In genomic region chr21:29221259-29221744, GRCh38 we compare ENCODE assay signal across 21 cellular contexts.
A peak's percentile ranks its signal among the peaks of the same experiment; 100 is the strongest.
DNase-seq lines count a peak whose midpoint lies in the region; ATAC-seq and TF ChIP-seq lines count a peak whose summit lies in the region.
"Had no signal": no experiment of that assay in that cellular context is flagged by ENCODE, and none has a peak within 500 bp of the region (broad histone marks: within the 10 kb centered on the region; RNA-seq: fewer than 3 reads in every experiment).

No MANE protein-coding gene starts in this region.

- H3K9ac ChIP-seq in adipocyte (ENCODE audit: low read length), result no peak overlapping the region
- H3K9ac ChIP-seq: neural progenitor cell had no signal

- H3K4me1 ChIP-seq in heart right ventricle, result peaks cover 0 to 38% (median 0%) of the 10 kb centered on the region in 9 donors
- H3K4me1 ChIP-seq in right cardiac atrium (ENCODE audit: control insufficient read depth, insufficient read depth, low read length), result peaks cover 6% of the 10 kb centered on the region
- H3K4me1 ChIP-seq in adipocyte (ENCODE audit: control insufficient read depth, insufficient read depth, low read length), result peaks cover 7% of the 10 kb centered on the region
- H3K4me1 ChIP-seq in adrenal gland (replicated peaks in 1 of 2), result no peaks in the 10 kb centered on the region
- H3K4me1 ChIP-seq: neural progenitor cell had no signal

- no peaks in the 10 kb centered on the region for H3K27me3 ChIP-seq in heart right ventricle
- no peaks in the 10 kb centered on the region for H3K27me3 ChIP-seq in right cardiac atrium (ENCODE audit: control insufficient read depth, insufficient read depth)
- no peaks in the 10 kb centered on the region for H3K27me3 ChIP-seq in adipocyte (replicated peaks; ENCODE audit: control insufficient read depth, insufficient read depth, low read length)
- H3K27me3 ChIP-seq in adrenal gland, result no peaks in the 10 kb centered on the region
- H3K27me3 ChIP-seq: neural progenitor cell had no signal

- H3K36me3 ChIP-seq in heart right ventricle, result no peaks in the 10 kb centered on the region
- H3K36me3 ChIP-seq in adipocyte (ENCODE audit: control insufficient read depth, insufficient read depth, low read length, severe bottlenecking), result no peaks in the 10 kb centered on the region
- no peaks in the 10 kb centered on the region for H3K36me3 ChIP-seq in adrenal gland (replicated peaks in 1 of 2)
- H3K36me3 ChIP-seq: neural progenitor cell had no signal

- intact Hi-C loops in heart right ventricle (cut with DNase I) (no loop called here), right cardiac atrium (cut with DNase I) (no loop called here), adrenal gland (cut with DNase I) (no loop called here)

- 67 to 80% methylated on average over 5 of the region's 5 CpGs for WGBS in heart right ventricle, 2 donors
- WGBS in right cardiac atrium, result 69% methylated on average over 5 of the region's 5 CpGs
- WGBS in adrenal gland, 4 donors, result 79 to 95% (median 86%) methylated on average over 5 of the region's 5 CpGs

- no peak for TF ChIP-seq CTCF in heart right ventricle (IDR thresholded peaks at IDR 0.05)
- no peak for TF ChIP-seq CTCF in fibroblast of pulmonary artery (IDR thresholded peaks at IDR 0.05; ENCODE audit: low read length, missing control alignments)
- no peak for TF ChIP-seq CTCF in adrenal gland (IDR thresholded peaks at IDR 0.05)
- no peak for TF ChIP-seq CTCF in GM13977 (IDR thresholded peaks at IDR 0.05; ENCODE audit: extremely low read depth, insufficient read depth, missing control alignments)

- peak overlapping the region in 3 of 10 donors; percentile 15 to 41 (median 30) for H3K27ac ChIP-seq in heart right ventricle
- no peak overlapping the region for H3K27ac ChIP-seq in right cardiac atrium (ENCODE audit: low read length)
- H3K27ac ChIP-seq in adrenal gland, result no peak overlapping the region
- H3K27ac ChIP-seq: A549, neural progenitor cell, SK-N-MC had no signal

- H3K9me3 ChIP-seq in heart right ventricle, result peaks cover 0 to 10% (median 0%) of the 10 kb centered on the region in 11 donors
- no peaks in the 10 kb centered on the region for H3K9me3 ChIP-seq in right cardiac atrium (ENCODE audit: control insufficient read depth, low read length)
- no peaks in the 10 kb centered on the region for H3K9me3 ChIP-seq in adipocyte (ENCODE audit: control insufficient read depth, low read length)
- H3K9me3 ChIP-seq in adrenal gland (replicated peaks in 1 of 3), result no peaks in the 10 kb centered on the region
- H3K9me3 ChIP-seq: A549 had no signal

- ATAC-seq in heart right ventricle (peak in 5 of 8 donors; percentile 38 to 75 (median 64)), right cardiac atrium (no peak)
- ATAC-seq: A549, esophagus mucosa, PC-3 had no signal

- no peak for TF ChIP-seq POLR2A in adrenal gland (IDR thresholded peaks at IDR 0.05)

- in situ Hi-C loops in GM13977 (cut with MboI; ENCODE audit: low pct_unique_long_range_greater_than_20kb, low sequenced_read_pairs, unreplicated experiment), result no loop called here

- DNase-seq in heart right ventricle, result no peak
- DNase-seq in right cardiac atrium, result no peak
- DNase-seq in adipocyte (ENCODE audit: low read depth), result peak; percentile 64
- DNase-seq in fibroblast of pulmonary artery (ENCODE audit: low read depth), result peak; percentile 71
- peak; percentile 76 for DNase-seq in smooth muscle cell of the brain vasculature (ENCODE audit: low read depth, low spot score)
- DNase-seq in adrenal gland, result no peak
- DNase-seq in DMS153 (lab: John Stamatoyannopoulos, UW), result no peak
- DNase-seq in GM13977 (ENCODE audit: low spot score), result no peak
- DNase-seq: activated CD4-positive, alpha-beta T cell treated with anti-CD3 and anti-CD28 coated beads for 4 hours; activated effector memory CD4-positive, alpha-beta T cell treated with Interleukin-2 at 50 U/mL for 16 hours; anterior cingulate cortex; CD4-positive, CD25-positive, alpha-beta regulatory T cell; DMS79 treated with DMSO at 0.1 percent for 48 hours; kidney glomerular epithelial cell; NCI-H2107; PC-3; stimulated activated CD4-positive, alpha-beta T cell treated with anti-CD3 and anti-CD28 coated beads, Interleukin-1b, Interleukin-23, amount 100 ng/mL, for 48 hours had no signal

- H3K4me3 ChIP-seq in heart right ventricle (no peak overlapping the region), right cardiac atrium (ENCODE audit: low read length) (no peak overlapping the region), adipocyte (ENCODE audit: low read length) (no peak overlapping the region), fibroblast of pulmonary artery (replicated peaks; ENCODE audit: low read depth, low read length) (no peak overlapping the region), adrenal gland (no peak overlapping the region)
- H3K4me3 ChIP-seq: A549, neural progenitor cell, SK-N-MC had no signal

Comparison
In these comparisons a context has a peak if more than half of its experiments do, and no peak if none do; other contexts are left out.
1. ATAC-seq: peak in heart right ventricle (5 of 8); none in right cardiac atrium (0 of 2).
2. DNase-seq: peak in adipocyte (single experiment), fibroblast of pulmonary artery (single experiment) and smooth muscle cell of the brain vasculature (single experiment); none in heart right ventricle (0 of 2), right cardiac atrium (0 of 3), adrenal gland (0 of 7), DMS153 (single experiment) and GM13977 (single experiment).